Comparison of ENCODE assay signal across 24 cellular contexts in the genomic region with DNA sequence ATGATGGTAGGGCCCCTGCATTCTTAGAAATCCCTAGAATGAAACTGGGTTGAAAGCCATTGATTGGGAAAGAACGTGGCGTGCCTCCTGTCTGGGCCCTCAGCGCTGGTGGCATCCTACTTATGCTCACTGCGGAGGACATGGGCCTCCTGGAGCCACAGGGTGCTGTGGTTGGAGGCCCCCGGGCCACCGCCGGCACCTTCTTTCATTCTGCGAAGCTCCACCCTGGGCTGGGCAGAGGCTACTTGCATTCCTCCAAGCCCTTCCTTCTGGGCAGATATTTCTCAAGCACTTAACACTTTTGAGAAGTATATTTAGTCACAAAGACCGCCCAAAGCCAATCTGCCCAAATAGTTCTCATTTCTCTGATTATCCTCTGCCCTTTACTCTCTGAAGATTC.
"Had no signal": no experiment of that assay in that cellular context is flagged by ENCODE, and none has a peak within 500 bp of the region (broad histone marks: within the 10 kb centered on the region; RNA-seq: fewer than 3 reads in every experiment).

No MANE protein-coding gene starts in this region.

- H3K4me1 Mint-ChIP-seq: activated B cell treated with CpG ODN at 0.5 μM for 24 hours, T-helper 17 cell had no signal

- H3K4me3 Mint-ChIP-seq: activated B cell treated with CpG ODN at 0.5 μM for 24 hours; activated CD4-positive, alpha-beta T cell treated with anti-CD3 and anti-CD28 coated beads for 36 hours; activated naive CD8-positive, alpha-beta T cell treated with anti-CD3 and anti-CD28 coated beads for 36 hours; mesothelial cell of epicardium; natural killer cell; T-helper 17 cell had no signal

- H3K36me3 Mint-ChIP-seq: activated naive CD8-positive, alpha-beta T cell treated with anti-CD3 and anti-CD28 coated beads for 36 hours; mesothelial cell of epicardium; natural killer cell had no signal

- H3K9me3 ChIP-seq: esophagus squamous epithelium, gastroesophageal sphincter, tibial artery had no signal

- H3K27ac ChIP-seq: esophagus squamous epithelium, gastroesophageal sphincter, SK-N-MC, tibial artery had no signal

- H3K36me3 ChIP-seq: esophagus squamous epithelium, gastroesophageal sphincter, tibial artery had no signal

- H3K9me3 Mint-ChIP-seq: natural killer cell had no signal

- H3K4me3 ChIP-seq: esophagus squamous epithelium, gastroesophageal sphincter, SK-N-MC, tibial artery had no signal

- H3K27ac Mint-ChIP-seq: activated B cell treated with CpG ODN at 0.5 μM for 24 hours; activated CD4-positive, alpha-beta T cell treated with anti-CD3 and anti-CD28 coated beads for 36 hours; activated naive CD8-positive, alpha-beta T cell treated with anti-CD3 and anti-CD28 coated beads for 36 hours; natural killer cell; T-helper 17 cell had no signal

- H3K4me1 ChIP-seq: gastroesophageal sphincter, tibial artery had no signal

- DNase-seq: activated B cell treated with CpG ODN at 0.5 μM for 24 hours; activated CD4-positive, alpha-beta T cell treated with anti-CD3 and anti-CD28 coated beads for 36 hours; activated CD4-positive, alpha-beta T cell treated with anti-CD3 and anti-CD28 coated beads, Interleukin-2, amount 50 U/mL, for 4 hours; activated CD8-positive, alpha-beta memory T cell treated with anti-CD3 and anti-CD28 coated beads for 24 hours; activated CD8-positive, alpha-beta memory T cell treated with anti-CD3 and anti-CD28 coated beads, Interleukin-2, amount 50 U/mL, for 4 hours; activated naive CD4-positive, alpha-beta T cell treated with Interleukin-2 at 50 U/mL for 16 hours; activated naive CD8-positive, alpha-beta T cell treated with anti-CD3 and anti-CD28 coated beads for 36 hours; activated T-cell treated with anti-CD3 and anti-CD28 coated beads, Interleukin-2, amount 50 U/mL, for 48 hours; central memory CD4-positive, alpha-beta T cell; esophagus squamous epithelium; hypothalamus; left cardiac atrium; natural killer cell; posterior cingulate gyrus; retina; stimulated activated CD4-positive, alpha-beta T cell treated with anti-CD3 and anti-CD28 coated beads, Interleukin-4, amount 100 ng/mL, for 24 hours; stimulated activated naive CD8-positive, alpha-beta T cell treated with anti-CD3 and anti-CD28 coated beads, Interleukin-15, Interleukin-2, amounts not matched to agents 100 U/mL and 50 U/mL, for 24 hours; substantia nigra; SW 1271; T-helper 17 cell; tibial artery had no signal
